Comparison of ENCODE assay signal across 16 cellular contexts in genomic region chr10:10613654-10614244, GRCh38.
DNase-seq lines count a peak whose midpoint lies in the region; ATAC-seq, FAIRE-seq and TF ChIP-seq lines count a peak whose summit lies in the region.
"Had no signal": no experiment of that assay in that cellular context is flagged by ENCODE, and none has a peak within 500 bp of the region (broad histone marks: within the 10 kb centered on the region; RNA-seq: fewer than 3 reads in every experiment).

No MANE protein-coding gene starts in this region.

- dilution Hi-C loops in IMR-90 (cut with HindIII; ENCODE audit: low sequenced_read_pairs, unreplicated experiment): no loop called here
- dilution Hi-C loops in endothelial cell of umbilical vein (cut with MboI; ENCODE audit: extremely low pct_ligation_motif_present, low sequenced_read_pairs): no loop called here

- H3K4me3 ChIP-seq in IMR-90 (ENCODE audit: insufficient read depth, low read depth, low read length): no peak overlapping the region
- H3K4me3 ChIP-seq in endothelial cell of umbilical vein (replicated peaks in 1 of 3; ENCODE audit: insufficient read depth in 1 of 3, low read depth in 1 of 3, low read length in 3 of 3): no peak overlapping the region
- H3K4me3 ChIP-seq in vagina: no peak overlapping the region
- H3K4me3 ChIP-seq in brain microvascular endothelial cell (ENCODE audit: low read depth, low read length): no peak overlapping the region
- no peak overlapping the region for H3K4me3 ChIP-seq in H7 (ENCODE audit: insufficient read depth, low read depth, low read length)
- H3K4me3 ChIP-seq: K562, SK-N-MC had no signal

- H3K79me2 ChIP-seq in endothelial cell of umbilical vein (ENCODE audit: control insufficient read depth, insufficient read depth, low read length): no peaks in the 10 kb centered on the region

- H3K4me2 ChIP-seq in IMR-90 (ENCODE audit: low read depth, low read length): no peak overlapping the region
- H3K4me2 ChIP-seq in endothelial cell of umbilical vein (ENCODE audit: insufficient read depth, low read length): peak overlapping the region; percentile 53

- H4K8ac ChIP-seq in IMR-90 (ENCODE audit: low read depth in 2 of 2, low read length in 2 of 2): no peak overlapping the region

- peaks cover 2% of the 10 kb centered on the region; the same call in 1 of the 2 replicates for H3K27me3 ChIP-seq in IMR-90 (ENCODE audit: control insufficient read depth, insufficient read depth, low read length)
- H3K27me3 ChIP-seq in endothelial cell of umbilical vein (ENCODE audit: control insufficient read depth in 2 of 2, insufficient read depth in 2 of 2, low read length in 2 of 2): peaks cover 6 to 27% of the 10 kb centered on the region in 2 experiments
- H3K27me3 ChIP-seq in vagina: no peaks in the 10 kb centered on the region
- no peaks in the 10 kb centered on the region for H3K27me3 ChIP-seq in brain microvascular endothelial cell (replicated peaks)
- no peaks in the 10 kb centered on the region for H3K27me3 ChIP-seq in H7 (ENCODE audit: control insufficient read depth, insufficient read depth, low read length)

- BruUV-seq in IMR-90 (replicated peaks; lab: Mats Ljungman, UMichigan): no TSS peak
- no TSS peak for BruUV-seq in endothelial cell of umbilical vein (replicated peaks; lab: Mats Ljungman, UMichigan)

- H2AK9ac ChIP-seq in IMR-90 (replicated peaks; ENCODE audit: low read depth, low read length, poor library complexity): no peak overlapping the region

- FAIRE-seq in endothelial cell of umbilical vein (lab: Jason Lieb, UNC): no peak
- FAIRE-seq: K562 had no signal

- TF ChIP-seq CTCF in IMR-90 (conservative IDR thresholded peaks at IDR 0.05; ENCODE audit: low read depth, low read length) (no peak), endothelial cell of umbilical vein (IDR thresholded peaks at IDR 0.05; ENCODE audit: extremely low read depth in 1 of 2, insufficient read depth in 1 of 2, low read depth in 1 of 2, low read length in 2 of 2) (no peak), vagina (IDR thresholded peaks at IDR 0.05) (no peak), brain microvascular endothelial cell (IDR thresholded peaks at IDR 0.05; ENCODE audit: low read depth, low read length, missing control alignments) (no peak)

- no peaks in the 10 kb centered on the region for H4K20me1 ChIP-seq in IMR-90 (ENCODE audit: insufficient read depth, low read length)
- H4K20me1 ChIP-seq in endothelial cell of umbilical vein (replicated peaks; ENCODE audit: control insufficient read depth, extremely low read depth, insufficient read depth, low read length): no peaks in the 10 kb centered on the region

- no peak overlapping the region for H2AK5ac ChIP-seq in IMR-90 (ENCODE audit: low read depth, low read length)

- no peak overlapping the region for H3K18ac ChIP-seq in IMR-90 (ENCODE audit: low read depth, low read length)

- intact Hi-C loops in IMR-90 (cut with micrococcal nuclease): no loop called here
- intact Hi-C loops in endothelial cell of umbilical vein (cut with micrococcal nuclease): loop anchor here (5.0 kb wide), 1 partner anchor 404 kb away; the partner anchor contains the start of gene CELF2
- intact Hi-C loops in vagina (cut with DNase I): no loop called here

- H4K91ac ChIP-seq in IMR-90 (ENCODE audit: insufficient read depth, low read depth, low read length): no peak overlapping the region

- no peak overlapping the region for H4K5ac ChIP-seq in IMR-90 (ENCODE audit: low read depth, low read length)

- H3K9me3 ChIP-seq in IMR-90 (ENCODE audit: control insufficient read depth, insufficient read depth, low read length) (peaks cover 2% of the 10 kb centered on the region), endothelial cell of umbilical vein (replicated peaks; ENCODE audit: control insufficient read depth, insufficient read depth, low read length) (no peaks in the 10 kb centered on the region), vagina (no peaks in the 10 kb centered on the region)

- TF ChIP-seq RAD21 in IMR-90 (IDR thresholded peaks at IDR 0.05; ENCODE audit: low read length): no peak

- CTCF ChIA-PET in IMR-90 (lab: Yijun Ruan, JAX): no interaction called here
- CTCF ChIA-PET in endothelial cell of umbilical vein (lab: Charles Lee): no interaction called here

- peaks cover 2% of the 10 kb centered on the region; the same call in 1 of the 2 replicates for H3K4me1 ChIP-seq in IMR-90 (ENCODE audit: control insufficient read depth, insufficient read depth, low read length)
- peaks cover 6% of the 10 kb centered on the region for H3K4me1 ChIP-seq in endothelial cell of umbilical vein (ENCODE audit: control insufficient read depth, extremely low read depth, insufficient read depth, low read length)
- H3K4me1 ChIP-seq in vagina: peaks cover 6% of the 10 kb centered on the region

- in situ Hi-C loops in IMR-90 (cut with MboI; ENCODE audit: low sequenced_read_pairs) (no loop called here), brain microvascular endothelial cell (cut with HindIII; ENCODE audit: low pct_ligation_motif_present, low sequenced_read_pairs) (no loop called here)

- H2AFZ ChIP-seq in IMR-90 (replicated peaks; ENCODE audit: low read length, poor library complexity) (no peak overlapping the region), endothelial cell of umbilical vein (ENCODE audit: low read depth, low read length) (no peak overlapping the region)

- no peak overlapping the region for H3K4ac ChIP-seq in IMR-90 (ENCODE audit: low read depth, low read length)

- H3K56ac ChIP-seq in IMR-90 (ENCODE audit: extremely low read depth, insufficient read depth, low read length): no peak overlapping the region

- peak; percentile 57 for ATAC-seq in IMR-90 (ENCODE audit: low read depth)
- ATAC-seq: K562 had no signal

- H2BK15ac ChIP-seq in IMR-90 (ENCODE audit: low read depth, low read length): no peak overlapping the region

- TF ChIP-seq POLR2A in IMR-90 (IDR thresholded peaks at IDR 0.05; ENCODE audit: low read depth, low read length): no peak
- no peak for TF ChIP-seq POLR2A in endothelial cell of umbilical vein (IDR thresholded peaks at IDR 0.05; ENCODE audit: low read depth, low read length)
- TF ChIP-seq POLR2A in vagina (IDR thresholded peaks at IDR 0.05): no peak

- H3K23ac ChIP-seq in IMR-90 (ENCODE audit: low read depth, low read length): no peak overlapping the region

- H2BK5ac ChIP-seq in IMR-90 (ENCODE audit: low read depth, low read length, poor library complexity, severe bottlenecking): no peak overlapping the region

- H3K14ac ChIP-seq in IMR-90 (replicated peaks; ENCODE audit: low read depth, low read length): no peak overlapping the region

- H3K27ac ChIP-seq in IMR-90 (ENCODE audit: insufficient read depth, low read length) (no peak overlapping the region), endothelial cell of umbilical vein (ENCODE audit: insufficient read depth, low read depth, low read length) (no peak overlapping the region), vagina (peak overlapping the region; percentile 0), substantia nigra (ENCODE audit: low read depth, low read length, poor library complexity, severe bottlenecking) (no peak overlapping the region), brain microvascular endothelial cell (no peak overlapping the region)
- H3K27ac ChIP-seq: SK-N-MC had no signal

- DNase-seq in IMR-90 (peak; percentile 39), endothelial cell of umbilical vein (ENCODE audit: low read depth, low spot score) (peak; percentile 27), iris pigment epithelial cell (ENCODE audit: low read depth) (peak; percentile 10), vagina (ENCODE audit: extremely low spot score in 2 of 2) (no peak), substantia nigra (lab: John Stamatoyannopoulos, UW) (no peak), brain microvascular endothelial cell (no peak), H7 (no peak)
- DNase-seq: AML-193, DMS79, H9, NCI-H1694 treated with DMSO at 0.1 percent for 48 hours, NCI-H2107, NCI-H524, SHP77 had no signal

- H3K36me3 ChIP-seq in IMR-90 (ENCODE audit: control insufficient read depth, insufficient read depth, low read length) (no peaks in the 10 kb centered on the region), endothelial cell of umbilical vein (ENCODE audit: control insufficient read depth in 2 of 2, extremely low read depth in 1 of 2, insufficient read depth in 2 of 2, low read length in 2 of 2) (no peaks in the 10 kb centered on the region), vagina (no peaks in the 10 kb centered on the region), brain microvascular endothelial cell (replicated peaks) (no peaks in the 10 kb centered on the region), H7 (replicated peaks; ENCODE audit: control insufficient read depth, insufficient read depth, low read length) (no peaks in the 10 kb centered on the region)

- H3K9me1 ChIP-seq in IMR-90 (ENCODE audit: insufficient read depth, low read length): no peaks in the 10 kb centered on the region
- H3K9me1 ChIP-seq in endothelial cell of umbilical vein (replicated peaks; ENCODE audit: control insufficient read depth, extremely low read depth, insufficient read depth, low read length): no peaks in the 10 kb centered on the region

- WGBS in IMR-90 (ENCODE audit: extremely low coverage in 2 of 2, insufficient read length in 1 of 2), 2 experiments: 17% methylated on average over 1 of the region's 3 CpGs; no CpG with 5 or more reads in 1 of the 2 experiments

- H2BK20ac ChIP-seq in IMR-90 (ENCODE audit: low read depth, low read length): no peak overlapping the region; the same call in 1 of the 2 replicates

- no peak overlapping the region for H3K9ac ChIP-seq in IMR-90 (ENCODE audit: low read depth, low read length)
- H3K9ac ChIP-seq in endothelial cell of umbilical vein (replicated peaks; ENCODE audit: extremely low read depth, insufficient read depth, low read length): no peak overlapping the region

- H2BK120ac ChIP-seq in IMR-90 (ENCODE audit: low read depth, low read length): no peak overlapping the region

- no peaks in the 10 kb centered on the region for H3K79me1 ChIP-seq in IMR-90 (ENCODE audit: low read depth in 1 of 2, low read length in 2 of 2)

- POLR2A ChIA-PET in IMR-90 (lab: Charles Lee; ENCODE audit: unreplicated experiment) (no interaction called here), endothelial cell of umbilical vein (lab: Charles Lee) (no interaction called here)

TF ChIP-seq in IMR-90, 13 proteins besides CTCF, POLR2A, EP300 and RAD21 (continues in another document):
- TF ChIP-seq FOS (IDR thresholded peaks at IDR 0.05; ENCODE audit: low read depth, low read length) (no peak), BHLHE40 (IDR thresholded peaks at IDR 0.05; ENCODE audit: low read depth, low read length) (no peak), CHD1 (IDR thresholded peaks at IDR 0.05; ENCODE audit: low read depth, low read length) (no peak), MXI1 (IDR thresholded peaks at IDR 0.05; ENCODE audit: borderline replicate concordance, low read depth, low read length) (no peak), SMC3 (IDR thresholded peaks at IDR 0.05; ENCODE audit: low read depth, low read length) (no peak)

TF ChIP-seq in endothelial cell of umbilical vein, 7 proteins besides CTCF, POLR2A, EP300 and RAD21 (continues in another document):
- TF ChIP-seq GATA2 (IDR thresholded peaks at IDR 0.05; ENCODE audit: insufficient read depth, insufficient read length, low read depth, low read length) (no peak), POLR2AphosphoS5 (IDR thresholded peaks at IDR 0.05; ENCODE audit: insufficient read depth, low read depth, low read length) (no peak), FOS (IDR thresholded peaks at IDR 0.05; ENCODE audit: borderline replicate concordance, insufficient read depth, low read length) (no peak), JUN (IDR thresholded peaks at IDR 0.05; ENCODE audit: borderline replicate concordance, insufficient read depth, insufficient read length, low read depth) (no peak)

Comparison
In these comparisons a context has a peak if more than half of its experiments do, and no peak if none do; other contexts are left out.
1. DNase-seq: peak in IMR-90 (single experiment), endothelial cell of umbilical vein (single experiment) and iris pigment epithelial cell (single experiment); none in vagina (0 of 2), substantia nigra (0 of 49), brain microvascular endothelial cell (single experiment) and H7 (single experiment).